8 cellular contexts compared by ENCODE assay signal in the genomic region with DNA sequence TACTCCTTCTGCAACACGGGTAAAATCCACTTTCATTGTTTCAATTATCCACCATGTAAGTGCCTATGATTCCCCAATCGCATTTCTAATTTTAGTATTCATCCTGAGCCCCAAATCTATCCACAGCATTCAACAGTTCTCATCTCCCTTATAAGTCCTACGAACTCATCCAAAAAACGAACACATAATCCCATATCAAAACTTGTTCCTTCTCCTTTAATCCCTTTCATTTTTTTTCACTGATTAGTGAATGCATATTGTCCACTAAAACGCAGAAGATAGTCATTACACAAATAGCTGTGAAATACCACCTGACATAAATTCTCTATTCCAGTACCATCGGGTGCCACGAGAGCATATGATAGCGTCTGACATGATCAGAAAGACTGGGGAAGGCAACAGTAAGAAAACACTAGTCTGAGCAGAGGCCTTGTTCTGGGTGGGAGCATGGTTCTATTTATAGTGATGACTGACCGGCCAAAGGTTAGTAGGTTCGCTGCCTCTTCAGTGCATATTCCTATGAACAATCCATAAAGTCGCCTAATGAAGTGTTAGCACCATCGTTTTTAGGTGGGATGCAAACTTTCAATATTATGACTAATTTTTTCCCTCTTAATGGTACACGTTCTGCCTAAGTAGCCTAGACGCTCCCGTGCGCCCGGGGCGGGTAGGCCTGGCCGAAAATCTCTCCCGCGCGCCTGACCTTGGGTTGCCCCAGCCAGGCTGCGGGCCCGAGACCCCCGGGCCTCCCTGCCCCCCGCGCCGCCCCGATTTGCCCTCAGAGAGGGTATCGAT. TPM values are rescaled to one million over a fixed set of nuclear protein-coding genes. Genes with fewer than 3 reads are reported as not detected.
DNase-seq lines count a peak whose midpoint lies in the region; ATAC-seq and TF ChIP-seq lines count a peak whose summit lies in the region.

No MANE protein-coding gene starts in this region.

- DNase-seq in NK-92 treated with Interleukin-12 subunit alpha and Interleukin-12 subunit beta, amount 100 ng/mL, for 24 hours (lab: John Stamatoyannopoulos, UW) = peak; percentile 35
- DNase-seq in NK-92 (lab: John Stamatoyannopoulos, UW; ENCODE audit: unreplicated experiment) (no peak), NCI-H510A treated with DMSO at 0.1 percent for 48 hours (lab: John Stamatoyannopoulos, UW) (peak; percentile 4), cardiac muscle cell (ENCODE audit: low read depth in 1 of 2, low spot score in 1 of 2) (peak; percentile 27 to 56), progenitor cell of endocrine pancreas (ENCODE audit: low spot score, unreplicated experiment) (no peak), NCI-H2196 (lab: John Stamatoyannopoulos, UW; ENCODE audit: unreplicated experiment) (no peak)

- H3K36me3 ChIP-seq in cardiac muscle cell = peaks cover 14% of the 10 kb centered on the region

- peaks cover 32% of the 10 kb centered on the region for H3K4me1 ChIP-seq in cardiac muscle cell (ENCODE audit: low read depth)

- H3K9me3 Mint-ChIP-seq in activated naive CD8-positive, alpha-beta T cell (ENCODE audit: low read depth) = no peaks in the 10 kb centered on the region
- no peaks in the 10 kb centered on the region for H3K9me3 Mint-ChIP-seq in progenitor cell of endocrine pancreas (ENCODE audit: low read depth)

- peak overlapping the region; percentile 100 for H3K27ac Mint-ChIP-seq in activated naive CD8-positive, alpha-beta T cell
- H3K27ac Mint-ChIP-seq in progenitor cell of endocrine pancreas = peak overlapping the region; percentile 100

- no peaks in the 10 kb centered on the region for H3K27me3 Mint-ChIP-seq in activated naive CD8-positive, alpha-beta T cell
- no peaks in the 10 kb centered on the region for H3K27me3 Mint-ChIP-seq in progenitor cell of endocrine pancreas

- H3K9me3 ChIP-seq in cardiac muscle cell (ENCODE audit: low read depth) = no peaks in the 10 kb centered on the region

- H3K36me3 Mint-ChIP-seq in activated naive CD8-positive, alpha-beta T cell = peaks cover 4% of the 10 kb centered on the region
- peaks cover 1% of the 10 kb centered on the region for H3K36me3 Mint-ChIP-seq in progenitor cell of endocrine pancreas (ENCODE audit: insufficient read depth)

- H3K4me3 Mint-ChIP-seq in activated naive CD8-positive, alpha-beta T cell = peak overlapping the region; percentile 99
- peak overlapping the region; percentile 99 for H3K4me3 Mint-ChIP-seq in progenitor cell of endocrine pancreas (ENCODE audit: low read depth)

- H3K27me3 ChIP-seq in cardiac muscle cell = no peaks in the 10 kb centered on the region

- peak overlapping the region; percentile 85 for H3K4me3 ChIP-seq in cardiac muscle cell

- TF ChIP-seq CTCF in cardiac muscle cell (IDR thresholded peaks at IDR 0.05; ENCODE audit: low read depth, low read length) (no peak), progenitor cell of endocrine pancreas (IDR thresholded peaks at IDR 0.05; ENCODE audit: unreplicated experiment) (no peak)

- H3K27ac ChIP-seq in cardiac muscle cell = peak overlapping the region; percentile 96

- peaks cover 52% of the 10 kb centered on the region for H3K4me1 Mint-ChIP-seq in activated naive CD8-positive, alpha-beta T cell (ENCODE audit: low read depth)
- H3K4me1 Mint-ChIP-seq in progenitor cell of endocrine pancreas (ENCODE audit: low read depth) = peaks cover 24% of the 10 kb centered on the region

- ATAC-seq in HG02610 (IDR thresholded peaks at IDR 0.05; ENCODE audit: unreplicated experiment) = peak; percentile 7

RNA-seq across cellular contexts. Expression of gene ATP5PF, which starts 0.6 kb away (rescaled TPM):
- total RNA-seq in cardiac muscle cell = 252 and 394 TPM in 2 replicates
- 903 and 1,079 TPM in 2 replicates for polyA plus RNA-seq in cardiac muscle cell
- 138 and 144 TPM in 2 replicates for total RNA-seq in progenitor cell of endocrine pancreas

RNA-seq across cellular contexts. Expression of gene GABPA, which starts 0.7 kb away (rescaled TPM):
- total RNA-seq in cardiac muscle cell (18.5 and 18.6 TPM in 2 replicates), progenitor cell of endocrine pancreas (21.8 and 23.5 TPM in 2 replicates)
- 18.3 and 20.4 TPM in 2 replicates for polyA plus RNA-seq in cardiac muscle cell

Comparison
In these comparisons a context has a peak if more than half of its experiments do, and no peak if none do; other contexts are left out.
1. DNase-seq: peak in NK-92 treated with Interleukin-12 subunit alpha and Interleukin-12 subunit beta, amount 100 ng/mL, for 24 hours (single experiment), NCI-H510A treated with DMSO at 0.1 percent for 48 hours (single experiment) and cardiac muscle cell (2 of 2); none in NK-92 (single experiment), progenitor cell of endocrine pancreas (single experiment) and NCI-H2196 (single experiment).